Comparison of ENCODE assay signal across 33 cellular contexts in genomic region chr18:1595165-1595564, GRCh38.
"Had no signal": no experiment of that assay in that cellular context is flagged by ENCODE, and none has a peak within 500 bp of the region (broad histone marks: within the 10 kb centered on the region; RNA-seq: fewer than 3 reads in every experiment).

No MANE protein-coding gene starts in this region.

- FAIRE-seq: colon, frontal cortex had no signal

- ATAC-seq: activated CD4-positive, CD25-positive, alpha-beta regulatory T cell treated with anti-CD3 and anti-CD28 coated beads, Interleukin-2, amount 50 U/mL, for 24 hours; activated CD8-positive, alpha-beta T cell treated with anti-CD3 and anti-CD28 coated beads for 36 hours; activated naive CD8-positive, alpha-beta T cell treated with anti-CD3 and anti-CD28 coated beads, Interleukin-2, amount 50 U/mL, for 24 hours; body of pancreas; esophagus mucosa had no signal

- H3K27ac Mint-ChIP-seq: activated B cell treated with CpG ODN at 0.5 μM for 24 hours; activated CD8-positive, alpha-beta T cell treated with anti-CD3 and anti-CD28 coated beads for 36 hours; activated naive CD4-positive, alpha-beta T cell treated with anti-CD3 and anti-CD28 coated beads for 36 hours; activated naive CD4-positive, alpha-beta T cell treated with anti-CD3 and anti-CD28 coated beads, Interleukin-2, amount 50 U/mL, for 24 hours; activated naive CD8-positive, alpha-beta T cell treated with anti-CD3 and anti-CD28 coated beads for 36 hours; activated naive CD8-positive, alpha-beta T cell treated with anti-CD3 and anti-CD28 coated beads, Interleukin-2, amount 50 U/mL, for 24 hours; activated T-helper 1 cell treated with anti-CD3 and anti-CD28 coated beads, Interleukin-12 subunit alpha, Interleukin-12 subunit beta, Interleukin-2, Interleukin-4 antibody, amounts not matched to agents 30 ng/mL and 10 ng/mL and 1 ng/mL, durations not matched to agents 14 hours and 24 hours and 36 hours; activated T-helper 2 cell treated with anti-CD3 and anti-CD28 coated beads, Interferon-gamma antibody, Interleukin-2, Interleukin-4, amounts not matched to agents 10 μg/mL and 5 μg/mL and 100 μg/mL, durations not matched to agents 14 hours and 24 hours and 36 hours; endodermal cell; T-helper 2 cell treated with Interferon-gamma antibody and Interleukin-4, amounts not matched to agents 5 μg/mL and 100 μg/mL, for 36 hours had no signal

- H3K27me3 Mint-ChIP-seq: activated B cell treated with CpG ODN at 0.5 μM for 24 hours; activated CD8-positive, alpha-beta T cell treated with anti-CD3 and anti-CD28 coated beads for 36 hours; activated naive CD8-positive, alpha-beta T cell treated with anti-CD3 and anti-CD28 coated beads, Interleukin-2, amount 50 U/mL, for 24 hours had no signal

- H3K9me3 ChIP-seq: adrenal gland, body of pancreas had no signal

- H3K4me1 ChIP-seq: adrenal gland, body of pancreas had no signal

- H3K9me3 Mint-ChIP-seq: activated B cell treated with CpG ODN at 0.5 μM for 24 hours; activated CD8-positive, alpha-beta T cell treated with anti-CD3 and anti-CD28 coated beads for 36 hours; activated naive CD4-positive, alpha-beta T cell treated with anti-CD3 and anti-CD28 coated beads for 36 hours; activated naive CD4-positive, alpha-beta T cell treated with anti-CD3 and anti-CD28 coated beads, Interleukin-2, amount 50 U/mL, for 24 hours; activated naive CD8-positive, alpha-beta T cell treated with anti-CD3 and anti-CD28 coated beads for 36 hours; activated naive CD8-positive, alpha-beta T cell treated with anti-CD3 and anti-CD28 coated beads, Interleukin-2, amount 50 U/mL, for 24 hours; activated T-helper 1 cell treated with anti-CD3 and anti-CD28 coated beads, Interleukin-12 subunit alpha, Interleukin-12 subunit beta, Interleukin-2, Interleukin-4 antibody, amounts not matched to agents 30 ng/mL and 10 ng/mL and 1 ng/mL, durations not matched to agents 14 hours and 24 hours and 36 hours; activated T-helper 2 cell treated with anti-CD3 and anti-CD28 coated beads, Interferon-gamma antibody, Interleukin-2, Interleukin-4, amounts not matched to agents 10 μg/mL and 5 μg/mL and 100 μg/mL, durations not matched to agents 14 hours and 24 hours and 36 hours; endodermal cell; T-helper 2 cell treated with Interferon-gamma antibody and Interleukin-4, amounts not matched to agents 5 μg/mL and 100 μg/mL, for 36 hours had no signal

- DNase-seq: activated B cell treated with CpG ODN at 0.5 μM for 24 hours; activated CD4-positive, alpha-beta T cell treated with anti-CD3 and anti-CD28 coated beads for 48 hours; activated CD4-positive, alpha-beta T cell treated with anti-CD3 and anti-CD28 coated beads, Interleukin-2, amount 50 U/mL, for 1 hour; activated CD4-positive, alpha-beta T cell treated with anti-CD3 and anti-CD28 coated beads, Interleukin-2, amount 50 U/mL, for 48 hours; activated CD8-positive, alpha-beta memory T cell treated with anti-CD3 and anti-CD28 coated beads for 24 hours; activated CD8-positive, alpha-beta T cell treated with anti-CD3 and anti-CD28 coated beads for 36 hours; activated effector memory CD4-positive, alpha-beta T cell treated with anti-CD3 and anti-CD28 coated beads, Interleukin-2, amount 50 U/mL, for 16 hours; activated naive CD4-positive, alpha-beta T cell treated with anti-CD3 and anti-CD28 coated beads for 36 hours; activated naive CD8-positive, alpha-beta T cell treated with anti-CD3 and anti-CD28 coated beads for 36 hours; activated naive CD8-positive, alpha-beta T cell treated with anti-CD3 and anti-CD28 coated beads, Interleukin-2, amount 50 U/mL, for 24 hours; activated T-cell treated with anti-CD3 and anti-CD28 coated beads, Interleukin-2, amount 50 U/mL, for 1 hour; activated T-cell treated with anti-CD3 and anti-CD28 coated beads, Interleukin-2, amount 50 U/mL, for 48 hours; adrenal gland; amygdala; aorta; body of pancreas; caudate nucleus; cortex of kidney; effector CD8-positive, alpha-beta T cell; endodermal cell; foreskin fibroblast; head of caudate nucleus; hippocampal formation; T1000; WERI-Rb-1 had no signal

- H3K36me3 ChIP-seq: adrenal gland, WERI-Rb-1 had no signal

- H3K27me3 ChIP-seq: body of pancreas had no signal

- H3K4me3 Mint-ChIP-seq: activated B cell treated with CpG ODN at 0.5 μM for 24 hours; activated CD8-positive, alpha-beta T cell treated with anti-CD3 and anti-CD28 coated beads for 36 hours; activated naive CD4-positive, alpha-beta T cell treated with anti-CD3 and anti-CD28 coated beads for 36 hours; activated naive CD4-positive, alpha-beta T cell treated with anti-CD3 and anti-CD28 coated beads, Interleukin-2, amount 50 U/mL, for 24 hours; activated naive CD8-positive, alpha-beta T cell treated with anti-CD3 and anti-CD28 coated beads for 36 hours; activated naive CD8-positive, alpha-beta T cell treated with anti-CD3 and anti-CD28 coated beads, Interleukin-2, amount 50 U/mL, for 24 hours; activated T-helper 1 cell treated with anti-CD3 and anti-CD28 coated beads, Interleukin-12 subunit alpha, Interleukin-12 subunit beta, Interleukin-2, Interleukin-4 antibody, amounts not matched to agents 30 ng/mL and 10 ng/mL and 1 ng/mL, durations not matched to agents 14 hours and 24 hours and 36 hours; endodermal cell; T-helper 2 cell treated with Interferon-gamma antibody and Interleukin-4, amounts not matched to agents 5 μg/mL and 100 μg/mL, for 36 hours had no signal

- H3K4me1 Mint-ChIP-seq: activated B cell treated with CpG ODN at 0.5 μM for 24 hours; activated naive CD4-positive, alpha-beta T cell treated with anti-CD3 and anti-CD28 coated beads, Interleukin-2, amount 50 U/mL, for 24 hours; activated naive CD8-positive, alpha-beta T cell treated with anti-CD3 and anti-CD28 coated beads for 36 hours; activated naive CD8-positive, alpha-beta T cell treated with anti-CD3 and anti-CD28 coated beads, Interleukin-2, amount 50 U/mL, for 24 hours; endodermal cell had no signal

- H3K4me3 ChIP-seq: adrenal gland, body of pancreas had no signal

- H3K27ac ChIP-seq: adrenal gland, body of pancreas, WERI-Rb-1 had no signal

- H3K36me3 Mint-ChIP-seq: activated naive CD4-positive, alpha-beta T cell treated with anti-CD3 and anti-CD28 coated beads, Interleukin-2, amount 50 U/mL, for 24 hours; activated naive CD8-positive, alpha-beta T cell treated with anti-CD3 and anti-CD28 coated beads for 36 hours had no signal
